ENCODE assay signal across 1 cellular context in the genomic region with DNA sequence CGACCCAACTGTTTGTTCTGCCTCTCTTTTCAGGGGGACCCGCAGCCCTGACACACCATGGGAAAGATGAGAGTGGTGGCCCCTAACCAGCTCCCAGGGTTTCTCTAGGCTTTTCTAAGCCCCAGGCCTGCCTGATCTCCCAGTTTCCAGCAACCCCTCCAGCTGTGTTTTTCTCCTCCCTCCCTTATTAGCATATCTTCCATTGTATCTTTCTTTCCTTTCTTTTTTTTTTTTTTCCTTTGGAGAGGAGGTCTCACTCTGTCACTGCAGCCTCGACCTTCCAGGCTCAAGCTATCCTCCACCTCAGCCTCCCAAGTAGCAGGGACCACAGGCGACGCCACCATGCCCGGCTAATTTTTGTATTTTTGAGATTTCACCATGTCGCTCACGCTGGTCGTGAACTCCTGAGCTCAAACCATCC.
TF ChIP-seq lines count a peak whose summit lies in the region.

No MANE protein-coding gene starts in this region.

TF ChIP-seq in SK-N-SH treated with all-trans-retinoic acid at 6 μM for 48 hours, 23 proteins besides CTCF, POLR2A, EP300 and RAD21 (continued from another document):
- TF ChIP-seq TSHZ2 (CRISPR knock-in tag; IDR thresholded peaks at IDR 0.05), result no peak
